9 cellular contexts compared by ENCODE assay signal in genomic region chr12:47818007-47818376, GRCh38. TPM values are rescaled to one million over a fixed set of nuclear protein-coding genes. Genes with fewer than 3 reads are reported as not detected.
DNase-seq lines count a peak whose midpoint lies in the region; ATAC-seq and TF ChIP-seq lines count a peak whose summit lies in the region.
"Had no signal": no experiment of that assay in that cellular context is flagged by ENCODE, and none has a peak within 500 bp of the region (broad histone marks: within the 10 kb centered on the region; RNA-seq: fewer than 3 reads in every experiment).

No MANE protein-coding gene starts in this region.

- no peak overlapping the region for H2AFZ ChIP-seq in GM23248

- CTCF ChIA-PET in activated CD8-positive, alpha-beta T cell treated with anti-CD3 and anti-CD28 coated beads, Interleukin-2, amount 10 ng/mL, durations not matched to agents 7 days and 5 days (lab: Charles Lee) = interaction anchor here (1.1 to 27.1 kb wide), 8 partner anchors 13 to 110 kb away, joined by 3 to 1049 read pairs (median 10); no protein-coding TSS in a partner anchor

- peaks cover 76% of the 10 kb centered on the region for H3K4me1 Mint-ChIP-seq in activated CD8-positive, alpha-beta T cell treated with anti-CD3 and anti-CD28 coated beads, Interleukin-2, amount 10 ng/mL, durations not matched to agents 7 days and 5 days (ENCODE audit: low read depth)

- H3K36me3 Mint-ChIP-seq in activated CD8-positive, alpha-beta T cell treated with anti-CD3 and anti-CD28 coated beads, Interleukin-2, amount 10 ng/mL, durations not matched to agents 7 days and 5 days (ENCODE audit: low read depth) = peaks cover 53% of the 10 kb centered on the region

- H3K27ac ChIP-seq in GM23248 (peak overlapping the region; percentile 99), heart right ventricle (peak overlapping the region; percentile 94 to 100 (median 99)), skeletal muscle tissue (ENCODE audit: low read depth, low read length) (peak overlapping the region; percentile 82)

- POLR2A ChIA-PET in activated CD8-positive, alpha-beta T cell treated with anti-CD3 and anti-CD28 coated beads, Interleukin-2, amount 10 ng/mL, durations not matched to agents 7 days and 5 days (lab: Charles Lee) = interaction anchor here (0.6 to 20.2 kb wide), 7 partner anchors 12 to 997 kb away, joined by 3 to 642 read pairs (median 4); no protein-coding TSS in a partner anchor

- ATAC-seq in activated CD8-positive, alpha-beta T cell treated with anti-CD3 and anti-CD28 coated beads, Interleukin-2, amount 10 ng/mL, durations not matched to agents 7 days and 5 days = no peak
- ATAC-seq in heart right ventricle (no peak), HG03354 (IDR thresholded peaks at IDR 0.05; ENCODE audit: poor library complexity, severe bottlenecking, unreplicated experiment) (no peak)

- peak overlapping the region; percentile 84 for H3K4me3 Mint-ChIP-seq in activated CD8-positive, alpha-beta T cell treated with anti-CD3 and anti-CD28 coated beads, Interleukin-2, amount 10 ng/mL, durations not matched to agents 7 days and 5 days

- in situ Hi-C loops in GM23248 (cut with MboI) = no loop called here

- peaks cover 67% of the 10 kb centered on the region for H3F3A ChIP-seq in GM23248 (ENCODE audit: insufficient read depth)

- no peak for DNase-seq in GM23248
- no peak for DNase-seq in activated CD8-positive, alpha-beta T cell treated with anti-CD3 and anti-CD28 coated beads, Interleukin-2, amount 10 ng/mL, durations not matched to agents 7 days and 5 days
- no peak for DNase-seq in heart right ventricle
- no peak for DNase-seq in activated CD4-positive, CD25-positive, alpha-beta regulatory T cell (lab: John Stamatoyannopoulos, UW)
- no peak for DNase-seq in DMS 273 (lab: John Stamatoyannopoulos, UW; ENCODE audit: unreplicated experiment)
- no peak for DNase-seq in kidney glomerular epithelial cell (lab: John Stamatoyannopoulos, UW)
- DNase-seq: activated gamma-delta T cell had no signal

- H3K36me3 ChIP-seq in GM23248 (ENCODE audit: low read depth) (no peaks in the 10 kb centered on the region), heart right ventricle (peaks cover 0 to 25% (median 0%) of the 10 kb centered on the region in 9 donors), skeletal muscle tissue (ENCODE audit: control insufficient read depth in 3 of 3, insufficient read depth in 3 of 3, low read length in 3 of 3) (peaks cover 0 to 4% (median 4%) of the 10 kb centered on the region in 3 donors)

- H3K27me3 ChIP-seq in GM23248 (replicated peaks; ENCODE audit: insufficient read depth) (no peaks in the 10 kb centered on the region), heart right ventricle (no peaks in the 10 kb centered on the region), skeletal muscle tissue (ENCODE audit: control insufficient read depth in 3 of 3, insufficient read depth in 3 of 3, low read length in 3 of 3) (no peaks in the 10 kb centered on the region)

- H3K4me1 ChIP-seq in GM23248 (ENCODE audit: insufficient read depth) (peaks cover 59% of the 10 kb centered on the region), heart right ventricle (peaks cover 43 to 91% (median 86%) of the 10 kb centered on the region in 9 donors), skeletal muscle tissue (ENCODE audit: control insufficient read depth in 3 of 3, insufficient read depth in 3 of 3, low read length in 3 of 3) (peaks cover 76 to 86% (median 80%) of the 10 kb centered on the region in 3 donors)

- no peaks in the 10 kb centered on the region for H3K9me2 ChIP-seq in GM23248 (ENCODE audit: insufficient read depth)

- 18 to 19% methylated on average over 3 of the region's 3 CpGs for WGBS in GM23248 (ENCODE audit: low coverage in 1 of 2, low lambda C conversion rate in 2 of 2, missing lambda C conversion rate in 2 of 2), 2 experiments
- WGBS in heart right ventricle, 2 donors = 34 to 54% methylated on average over 3 of the region's 3 CpGs

- peak overlapping the region; percentile 90 for H3K27ac Mint-ChIP-seq in activated CD8-positive, alpha-beta T cell treated with anti-CD3 and anti-CD28 coated beads, Interleukin-2, amount 10 ng/mL, durations not matched to agents 7 days and 5 days

- peak overlapping the region; percentile 82 for H3K4me3 ChIP-seq in GM23248
- peak overlapping the region in 9 of 10 donors; percentile 61 to 91 (median 84) for H3K4me3 ChIP-seq in heart right ventricle
- H3K4me3 ChIP-seq in skeletal muscle tissue (ENCODE audit: low read length in 3 of 3) = peak overlapping the region; percentile 66 to 93 (median 78)

- no peak for TF ChIP-seq CTCF in heart right ventricle (IDR thresholded peaks at IDR 0.05)

- H3K9me3 ChIP-seq in GM23248 (ENCODE audit: low read depth) = no peaks in the 10 kb centered on the region
- no peaks in the 10 kb centered on the region for H3K9me3 ChIP-seq in heart right ventricle
- no peaks in the 10 kb centered on the region for H3K9me3 ChIP-seq in skeletal muscle tissue (ENCODE audit: control insufficient read depth in 3 of 3, low read length in 3 of 3)

- no peaks in the 10 kb centered on the region for H3K27me3 Mint-ChIP-seq in activated CD8-positive, alpha-beta T cell treated with anti-CD3 and anti-CD28 coated beads, Interleukin-2, amount 10 ng/mL, durations not matched to agents 7 days and 5 days (ENCODE audit: low read depth)

- H3K9ac ChIP-seq in GM23248 = peak overlapping the region; percentile 93
- peak overlapping the region in 2 of 3 donors; percentile 80 to 81 for H3K9ac ChIP-seq in skeletal muscle tissue (ENCODE audit: low read depth in 1 of 3, low read length in 3 of 3)

- H3K4me2 ChIP-seq in GM23248 (ENCODE audit: unreplicated experiment) = peak overlapping the region; percentile 87

- peaks cover 69% of the 10 kb centered on the region for H3K79me2 ChIP-seq in GM23248 (ENCODE audit: insufficient read depth)

- intact Hi-C loops in heart right ventricle (cut with DNase I) = loop anchor here in 2 of 10 donors (2.0 to 5.0 kb wide), 2 partner anchors 19 to 36 kb away; no protein-coding TSS in a partner anchor

- H3K9me3 Mint-ChIP-seq in activated CD8-positive, alpha-beta T cell treated with anti-CD3 and anti-CD28 coated beads, Interleukin-2, amount 10 ng/mL, durations not matched to agents 7 days and 5 days (ENCODE audit: insufficient read depth) = no peaks in the 10 kb centered on the region

- no peaks in the 10 kb centered on the region for H4K20me1 ChIP-seq in GM23248 (ENCODE audit: insufficient read depth)

RNA-seq across cellular contexts. Expression of gene HDAC7, which starts 1.7 kb away (rescaled TPM):
- total RNA-seq in GM23248 (2014; rRNA removed; shearing (Covaris generic)) = 62.9 and 72.3 TPM in 2 replicates
- polyA plus RNA-seq in GM23248 (2016; fragmentation: Nextera tagmentation; extraction: Ambion mirVana) = 45.3 and 46.2 TPM in 2 replicates
- total RNA-seq in activated CD8-positive, alpha-beta T cell treated with anti-CD3 and anti-CD28 coated beads, Interleukin-2, amount 10 ng/mL, durations not matched to agents 7 days and 5 days = 100 to 1,000 TPM; 180 to 207 TPM
- 10 to 100 TPM; 26.9 to 50.7 (median 38.5) TPM for total RNA-seq in heart right ventricle
- 10 to 100 TPM; 40.4 to 75.6 TPM for polyA plus RNA-seq in heart right ventricle
- total RNA-seq in skeletal muscle tissue = 21.4 TPM

RNA-seq across cellular contexts. Expression of gene SLC48A1, which starts 45.0 kb away (rescaled TPM):
- 16.4 and 20.9 TPM in 2 replicates for total RNA-seq in GM23248 (2014; rRNA removed; shearing (Covaris generic))
- polyA plus RNA-seq in GM23248 (2016; fragmentation: Nextera tagmentation; extraction: Ambion mirVana) (19.1 and 21.8 TPM in 2 replicates), heart right ventricle (10 to 100 TPM; 12.6 to 26.2 TPM)
- total RNA-seq in activated CD8-positive, alpha-beta T cell treated with anti-CD3 and anti-CD28 coated beads, Interleukin-2, amount 10 ng/mL, durations not matched to agents 7 days and 5 days = 1 to 10 TPM; 7.0 to 8.1 TPM
- total RNA-seq in heart right ventricle (10 to 100 TPM; 18.6 to 31.9 (median 22.1) TPM), skeletal muscle tissue (7.8 TPM)

RNA-seq across cellular contexts. Expression of gene RAPGEF3, which starts 59.3 kb away (rescaled TPM):
- 1.3 and 3.7 TPM in 2 replicates for total RNA-seq in GM23248 (2014; rRNA removed; shearing (Covaris generic))
- 1.1 and 1.4 TPM in 2 replicates for polyA plus RNA-seq in GM23248 (2016; fragmentation: Nextera tagmentation; extraction: Ambion mirVana)
- under 1 TPM in 1 of 2 experiments, not detected in 1; 0.24 TPM for total RNA-seq in activated CD8-positive, alpha-beta T cell treated with anti-CD3 and anti-CD28 coated beads, Interleukin-2, amount 10 ng/mL, durations not matched to agents 7 days and 5 days
- total RNA-seq in heart right ventricle = 10 to 100 TPM in 9 of 10 donors, 1 to 10 TPM in 1; 9.5 to 54.9 (median 19.8) TPM
- polyA plus RNA-seq in heart right ventricle = 100 to 1,000 TPM in 1 of 2 donors, 10 to 100 TPM in 1; 22.4 to 173 TPM
- total RNA-seq in skeletal muscle tissue = 8.4 TPM
